Comparison of ENCODE assay signal across 14 cellular contexts in genomic region chr16:86515780-86516617, GRCh38. TPM values are rescaled to one million over a fixed set of nuclear protein-coding genes. Genes with fewer than 3 reads are reported as not detected.
DNase-seq lines count a peak whose midpoint lies in the region; ATAC-seq, FAIRE-seq and TF ChIP-seq lines count a peak whose summit lies in the region.
"Had no signal": no experiment of that assay in that cellular context is flagged by ENCODE, and none has a peak within 500 bp of the region (broad histone marks: within the 10 kb centered on the region; RNA-seq: fewer than 3 reads in every experiment).

No MANE protein-coding gene starts in this region.

- H3K27me3 Mint-ChIP-seq in brain, result peaks cover 92% of the 10 kb centered on the region

- no peaks in the 10 kb centered on the region for H3K36me3 Mint-ChIP-seq in brain

- H3K9me3 ChIP-seq in iPS-20b (ENCODE audit: insufficient read depth, low read depth, low read length) (peaks cover 5% of the 10 kb centered on the region; the same call in 1 of the 2 replicates), sigmoid colon (no peaks in the 10 kb centered on the region)
- H3K9me3 ChIP-seq: suprapubic skin had no signal

- DNase-seq in HCEC 1CT (peak; percentile 60), sigmoid colon (no peak), putamen (ENCODE audit: low spot score) (no peak), HTR-8/SVneo (ENCODE audit: insufficient read length, low spot score) (no peak)
- no peak for DNase-seq in effector CD8-positive, alpha-beta T cell (lab: John Stamatoyannopoulos, UW)
- DNase-seq: NCI-H1436; occipital lobe; stimulated activated CD4-positive, alpha-beta T cell treated with anti-CD3 and anti-CD28 coated beads, Interleukin-4, amount 100 ng/mL, for 4 hours; T-helper 17 cell had no signal

- no peak for TF ChIP-seq POLR2A in sigmoid colon (IDR thresholded peaks at IDR 0.05)

- H3K4me3 ChIP-seq in iPS-20b (ENCODE audit: low read length), result peak overlapping the region; percentile 14; the same call in 1 of the 2 replicates
- peak overlapping the region; percentile 81 to 95 (median 86) for H3K4me3 ChIP-seq in sigmoid colon
- H3K4me3 ChIP-seq: suprapubic skin had no signal

- peaks cover 99% of the 10 kb centered on the region for H3K27me3 ChIP-seq in iPS-20b (ENCODE audit: insufficient read depth, low read length)
- H3K27me3 ChIP-seq in sigmoid colon, result peaks cover 1 to 3% (median 3%) of the 10 kb centered on the region in 3 donors

- no peaks in the 10 kb centered on the region for H3K4me1 Mint-ChIP-seq in brain

- H3K4me1 ChIP-seq in iPS-20b (ENCODE audit: insufficient read depth, low read length) (peaks cover 6% of the 10 kb centered on the region; the same call in 1 of the 2 replicates), sigmoid colon (peaks cover 0 to 45% (median 37%) of the 10 kb centered on the region in 4 donors)

- H3K36me3 ChIP-seq in iPS-20b (ENCODE audit: insufficient read depth, low read depth, low read length) (no peaks in the 10 kb centered on the region), sigmoid colon (peaks cover 15 to 40% (median 19%) of the 10 kb centered on the region in 4 donors)
- H3K36me3 ChIP-seq: suprapubic skin had no signal

- FAIRE-seq in HTR-8/SVneo (lab: Jason Lieb, UNC), result no peak
- FAIRE-seq: GM12892 had no signal

- H3K27ac Mint-ChIP-seq in brain, result no peak overlapping the region
- H3K27ac Mint-ChIP-seq: T-helper 17 cell had no signal

- H3K4me3 Mint-ChIP-seq in brain, result peak overlapping the region in 3 of 5 experiments; percentile 38 to 62 (median 44)
- H3K4me3 Mint-ChIP-seq: T-helper 17 cell had no signal

- no peak for TF ChIP-seq EP300 in sigmoid colon (IDR thresholded peaks at IDR 0.05)

- peaks cover 0 to 6% (median 0%) of the 10 kb centered on the region in 5 experiments for H3K9me3 Mint-ChIP-seq in brain

- no peak overlapping the region for H3K9ac ChIP-seq in iPS-20b (ENCODE audit: low read depth, low read length)

- TF ChIP-seq CTCF in brain (conservative IDR thresholded peaks at IDR 0.05), result no peak
- TF ChIP-seq CTCF in sigmoid colon (IDR thresholded peaks at IDR 0.05), result no peak

- ATAC-seq in HG03442 (IDR thresholded peaks at IDR 0.05; ENCODE audit: unreplicated experiment), result no peak
- ATAC-seq: T-helper 17 cell had no signal

- H3K27ac ChIP-seq in iPS-20b (ENCODE audit: low read length), result no peak overlapping the region
- H3K27ac ChIP-seq in sigmoid colon, result peak overlapping the region; percentile 99 to 100 (median 99)
- H3K27ac ChIP-seq: suprapubic skin had no signal

- WGBS in sigmoid colon, 2 donors, result 9 to 16% methylated on average over 64 of the region's 64 CpGs

- intact Hi-C loops in sigmoid colon (cut with DNase I), result loop anchor here (2.0 kb wide), 1 partner anchor 317 kb away; no protein-coding TSS in a partner anchor

RNA-seq across cellular contexts. Expression of gene FOXF1, which starts 5.7 kb away (rescaled TPM):
- polyA plus RNA-seq in brain (ENCODE audit: insufficient read depth, low read depth, low replicate concordance) (1.4 TPM), sigmoid colon (1 to 10 TPM; 2.5 to 8.5 (median 4.8) TPM)
- 10 to 100 TPM; 44.6 to 74.2 (median 59.3) TPM for total RNA-seq in sigmoid colon
- total RNA-seq: T-helper 17 cell had no signal

RNA-seq across cellular contexts. Expression of gene MTHFSD, which starts 39.0 kb away (rescaled TPM):
- polyA plus RNA-seq in brain (ENCODE audit: insufficient read depth, low read depth, low replicate concordance) (20.8 TPM), sigmoid colon (10 to 100 TPM in 1 of 3 donors, 1 to 10 TPM in 2; 5.5 to 12.9 (median 6.6) TPM)
- 10 to 100 TPM; 10.7 to 18.8 (median 11.9) TPM for total RNA-seq in sigmoid colon

RNA-seq across cellular contexts. Expression of gene FOXC2, which starts 50.6 kb away (rescaled TPM):
- polyA plus RNA-seq in brain (ENCODE audit: insufficient read depth, low read depth, low replicate concordance) (0.71 TPM), sigmoid colon (under 1 TPM in 2 of 3 donors, not detected in 1; 0.25 to 0.60 TPM)
- total RNA-seq in sigmoid colon, result under 1 TPM; under 0.01 to 0.81 (median 0.39) TPM
- total RNA-seq: T-helper 17 cell had no signal
